8 cellular contexts compared by ENCODE assay signal in genomic region chr15:55407631-55407948, GRCh38. TPM values are rescaled to one million over a fixed set of nuclear protein-coding genes. Genes with fewer than 3 reads are reported as not detected.
A peak's percentile ranks its signal among the peaks of the same experiment; 100 is the strongest.
DNase-seq lines count a peak whose midpoint lies in the region; TF ChIP-seq lines count a peak whose summit lies in the region.

No MANE protein-coding gene starts in this region.

- H3K36me3 ChIP-seq in cardiac muscle cell (peaks cover 3% of the 10 kb centered on the region), Loucy (ENCODE audit: insufficient read depth, low read length) (no peaks in the 10 kb centered on the region), stomach (no peaks in the 10 kb centered on the region)

- H4K20me1 ChIP-seq in Loucy (ENCODE audit: insufficient read depth, low read length, poor library complexity, severe bottlenecking): no peaks in the 10 kb centered on the region

- TF ChIP-seq CTCF in cardiac muscle cell (IDR thresholded peaks at IDR 0.05; ENCODE audit: low read depth, low read length) (no peak), Loucy (conservative IDR thresholded peaks at IDR 0.05; ENCODE audit: low read length) (no peak), stomach (IDR thresholded peaks at IDR 0.05) (no peak)

- no peaks in the 10 kb centered on the region for H3K9me2 ChIP-seq in Loucy (replicated peaks; ENCODE audit: low read depth, low read length)

- TF ChIP-seq EP300 in stomach (IDR thresholded peaks at IDR 0.05): no peak

- DNase-seq in cardiac muscle cell (ENCODE audit: low read depth in 1 of 2, low spot score in 1 of 2) (no peak), cardiac septum (ENCODE audit: low spot score) (no peak), amniotic stem cell (lab: John Stamatoyannopoulos, UW) (peak; percentile 16), iPS-NIHi11 (ENCODE audit: low spot score) (peak; percentile 7), stomach (no peak), GDM1 (lab: John Stamatoyannopoulos, UW) (no peak), NCI-H1048 (lab: John Stamatoyannopoulos, UW) (no peak)

- H3K27ac ChIP-seq in cardiac muscle cell: peak overlapping the region; percentile 90
- H3K27ac ChIP-seq in stomach: peak overlapping the region; percentile 95 to 98 (median 97)

- intact Hi-C loops in cardiac septum (cut with DNase I): loop anchor here (5.0 kb wide), 1 partner anchor 210 kb away; the partner anchor contains the start of gene RSL24D1
- intact Hi-C loops in stomach (cut with DNase I; ENCODE audit: low total_unique reads): no loop called here

- H3K4me3 ChIP-seq in cardiac muscle cell: peak overlapping the region; percentile 65
- H3K4me3 ChIP-seq in Loucy (ENCODE audit: low read length, poor library complexity, severe bottlenecking): peak overlapping the region; percentile 79
- peak overlapping the region; percentile 83 to 95 (median 86) for H3K4me3 ChIP-seq in stomach

- H3K79me2 ChIP-seq in Loucy (ENCODE audit: insufficient read depth, low read length): peaks cover 27% of the 10 kb centered on the region

- no peaks in the 10 kb centered on the region for H3K9me3 ChIP-seq in cardiac muscle cell (ENCODE audit: low read depth)
- H3K9me3 ChIP-seq in Loucy (ENCODE audit: insufficient read depth, low read depth, low read length): no peaks in the 10 kb centered on the region
- H3K9me3 ChIP-seq in stomach: no peaks in the 10 kb centered on the region

- peak overlapping the region; percentile 74 for H2AFZ ChIP-seq in Loucy (ENCODE audit: low read length)

- 0 to 3% (median 1%) methylated on average over 7 to 11 of the region's 11 CpGs for whole genome bisulfite sequencing in stomach, 5 donors

- H3K4me1 ChIP-seq in cardiac muscle cell (ENCODE audit: low read depth) (no peaks in the 10 kb centered on the region), Loucy (ENCODE audit: insufficient read depth, low read length, poor library complexity, severe bottlenecking) (peaks cover 52% of the 10 kb centered on the region), stomach (peaks cover 21 to 62% (median 52%) of the 10 kb centered on the region in 4 donors)

- TF ChIP-seq POLR2A in stomach (IDR thresholded peaks at IDR 0.05): no peak

- peak overlapping the region; percentile 82 for H3K9ac ChIP-seq in Loucy (ENCODE audit: low read depth, low read length, poor library complexity, severe bottlenecking)

- peaks cover 7% of the 10 kb centered on the region; the same call in 1 of the 2 replicates for H3F3A ChIP-seq in Loucy (ENCODE audit: low read depth)

- H3K4me2 ChIP-seq in Loucy (ENCODE audit: low read depth, low read length, poor library complexity, severe bottlenecking): peak overlapping the region; percentile 85

- H3K27me3 ChIP-seq in cardiac muscle cell (no peaks in the 10 kb centered on the region), Loucy (ENCODE audit: insufficient read depth, low read length, poor library complexity, severe bottlenecking) (no peaks in the 10 kb centered on the region), stomach (no peaks in the 10 kb centered on the region)

RNA-seq across cellular contexts. Expression of gene CCPG1, which starts 0.6 kb away (rescaled TPM):
- total RNA-seq in cardiac muscle cell: 19.4 and 25.1 TPM in 2 replicates
- polyA plus RNA-seq in cardiac muscle cell: 34.1 and 46.6 TPM in 2 replicates
- 83.3 TPM for total RNA-seq in cardiac septum
- 100 to 1,000 TPM in 1 of 5 donors, 10 to 100 TPM in 4; 15.9 to 119 (median 54.6) TPM for total RNA-seq in stomach
- polyA plus RNA-seq in stomach: 10 to 100 TPM; 15.1 to 17.3 (median 17.1) TPM

RNA-seq across cellular contexts. Expression of gene PIERCE2, which starts 0.7 kb away (rescaled TPM):
- total RNA-seq in cardiac muscle cell (7.7 and 8.6 TPM in 2 replicates), cardiac septum (3.2 TPM), stomach (1 to 10 TPM in 3 of 5 donors, not detected in 2; 1.1 to 3.6 (median 2.8) TPM)
- polyA plus RNA-seq in cardiac muscle cell (11.0 and 16.0 TPM in 2 replicates), stomach (10 to 100 TPM in 2 of 3 donors, 1 to 10 TPM in 1; 7.4 to 15.2 (median 12.2) TPM)

Comparison
In these comparisons a context has a peak if more than half of its experiments do, and no peak if none do; other contexts are left out.
1. DNase-seq: peak in amniotic stem cell (single experiment) and iPS-NIHi11 (single experiment); none in cardiac muscle cell (0 of 2), cardiac septum (single experiment), stomach (single experiment), GDM1 (single experiment) and NCI-H1048 (single experiment).
2. Peak in every context shown above with its lines, with median percentiles within 50 percentile points of each other: H3K4me3 ChIP-seq.